In genomic region chr1:203607169-203607873, GRCh38 we compare ENCODE assay signal across 8 cellular contexts. TPM values are rescaled to one million over a fixed set of nuclear protein-coding genes. Genes with fewer than 3 reads are reported as not detected.
DNase-seq lines count a peak whose midpoint lies in the region; ATAC-seq and TF ChIP-seq lines count a peak whose summit lies in the region.

No MANE protein-coding gene starts in this region.

- H3K9me3 ChIP-seq in fibroblast of lung (ENCODE audit: control insufficient read depth, insufficient read depth, low read depth, low read length), result no peaks in the 10 kb centered on the region

- H4K20me1 ChIP-seq in fibroblast of lung (ENCODE audit: control insufficient read depth, extremely low read depth, insufficient read depth, low read length), result no peaks in the 10 kb centered on the region

- no peaks in the 10 kb centered on the region for H3K36me3 ChIP-seq in BJ (ENCODE audit: control insufficient read depth, insufficient read depth, low read length)
- H3K36me3 ChIP-seq in fibroblast of lung (ENCODE audit: control insufficient read depth, insufficient read depth, low read length), result no peaks in the 10 kb centered on the region

- no peaks in the 10 kb centered on the region for H3K79me2 ChIP-seq in fibroblast of lung (ENCODE audit: control insufficient read depth, insufficient read depth, low read length)

- POLR2A ChIA-PET in BJ (lab: Charles Lee), result interaction anchor here (0.6 kb wide), 2 partner anchors 132 to 648 kb away, joined by 3 to 5 read pairs; partner anchors contain the start of gene PRELP
- POLR2A ChIA-PET in activated CD8-positive, alpha-beta T cell treated with anti-CD3 and anti-CD28 coated beads, Interleukin-2, amount 10 ng/mL, durations not matched to agents 7 days and 5 days (lab: Charles Lee), result interaction anchor here (1.0 to 1.5 kb wide), 5 partner anchors 14 to 158 kb away, joined by 3 to 13 read pairs (median 5); partner anchors contain the start of genes ATP2B4 and LAX1

- no peak overlapping the region for H3K27ac ChIP-seq in fibroblast of lung (ENCODE audit: insufficient read depth, low read length)

- no peaks in the 10 kb centered on the region for H3K27me3 Mint-ChIP-seq in activated CD8-positive, alpha-beta T cell treated with anti-CD3 and anti-CD28 coated beads, Interleukin-2, amount 10 ng/mL, durations not matched to agents 7 days and 5 days (ENCODE audit: low read depth)

- TF ChIP-seq CTCF in BJ (IDR thresholded peaks at IDR 0.05; ENCODE audit: insufficient read depth, low read depth, low read length) (no peak), fibroblast of lung (conservative IDR thresholded peaks at IDR 0.05 in 1 of 2, IDR thresholded peaks at IDR 0.05 in 1 of 2; ENCODE audit: low read depth in 1 of 2, low read length in 2 of 2) (no peak)

- peaks cover 9% of the 10 kb centered on the region for H3K4me1 ChIP-seq in fibroblast of lung (ENCODE audit: control insufficient read depth, extremely low read depth, insufficient read depth, low read length)

- peak overlapping the region; percentile 98 for H3K27ac Mint-ChIP-seq in activated CD8-positive, alpha-beta T cell treated with anti-CD3 and anti-CD28 coated beads, Interleukin-2, amount 10 ng/mL, durations not matched to agents 7 days and 5 days

- DNase-seq in BJ (ENCODE audit: low read depth), result peak; percentile 76
- DNase-seq in NCI-H2107 treated with DMSO at 0.1 percent for 48 hours (lab: John Stamatoyannopoulos, UW; ENCODE audit: unreplicated experiment), result peak; percentile 50
- DNase-seq in activated CD8-positive, alpha-beta T cell treated with anti-CD3 and anti-CD28 coated beads, Interleukin-2, amount 10 ng/mL, durations not matched to agents 7 days and 5 days, result peak; percentile 80
- peak; percentile 93 to 95 for DNase-seq in fibroblast of lung (ENCODE audit: low read depth in 2 of 2)
- peak; percentile 60 to 75 (median 64) for DNase-seq in stimulated activated CD4-positive, alpha-beta T cell treated with anti-CD3 and anti-CD28 coated beads, Interleukin-12 subunit alpha, Interleukin-12 subunit beta, amount 100 ng/mL, for 48 hours (ENCODE audit: low read depth in 2 of 3, low spot score in 1 of 3)
- DNase-seq in NCI-H2029 treated with DMSO at 0.1 percent for 48 hours (lab: John Stamatoyannopoulos, UW), result no peak

- peak overlapping the region; percentile 64 for H3K4me3 Mint-ChIP-seq in activated CD8-positive, alpha-beta T cell treated with anti-CD3 and anti-CD28 coated beads, Interleukin-2, amount 10 ng/mL, durations not matched to agents 7 days and 5 days

- no peaks in the 10 kb centered on the region for H3K36me3 Mint-ChIP-seq in activated CD8-positive, alpha-beta T cell treated with anti-CD3 and anti-CD28 coated beads, Interleukin-2, amount 10 ng/mL, durations not matched to agents 7 days and 5 days (ENCODE audit: low read depth)

- H3K27me3 ChIP-seq in BJ (ENCODE audit: control insufficient read depth, insufficient read depth, low read length) (no peaks in the 10 kb centered on the region), fibroblast of lung (ENCODE audit: control insufficient read depth, insufficient read depth, low read length) (no peaks in the 10 kb centered on the region)

- H3K4me3 ChIP-seq in BJ (ENCODE audit: low read depth, low read length) (no peak overlapping the region), fibroblast of lung (replicated peaks in 1 of 4; ENCODE audit: control extremely low read depth in 1 of 4, insufficient read depth in 1 of 4, low read depth in 3 of 4, low read length in 4 of 4) (no peak overlapping the region)

- ATAC-seq in activated CD8-positive, alpha-beta T cell treated with anti-CD3 and anti-CD28 coated beads, Interleukin-2, amount 10 ng/mL, durations not matched to agents 7 days and 5 days, result peak; percentile 92
- ATAC-seq in HG03196 (IDR thresholded peaks at IDR 0.05; ENCODE audit: unreplicated experiment), result no peak
- no peak for ATAC-seq in HG03432 (IDR thresholded peaks at IDR 0.05; ENCODE audit: unreplicated experiment)

- H3K9ac ChIP-seq in fibroblast of lung (ENCODE audit: insufficient read depth, low read length), result no peak overlapping the region

- H3K4me2 ChIP-seq in fibroblast of lung (ENCODE audit: extremely low read depth, insufficient read depth, low read length), result peak overlapping the region; percentile 15

- H3K9me3 Mint-ChIP-seq in activated CD8-positive, alpha-beta T cell treated with anti-CD3 and anti-CD28 coated beads, Interleukin-2, amount 10 ng/mL, durations not matched to agents 7 days and 5 days (ENCODE audit: insufficient read depth), result no peaks in the 10 kb centered on the region

- H3K4me1 Mint-ChIP-seq in activated CD8-positive, alpha-beta T cell treated with anti-CD3 and anti-CD28 coated beads, Interleukin-2, amount 10 ng/mL, durations not matched to agents 7 days and 5 days (ENCODE audit: low read depth), result peaks cover 61% of the 10 kb centered on the region

- H2AFZ ChIP-seq in fibroblast of lung (ENCODE audit: low read length), result no peak overlapping the region

- CTCF ChIA-PET in BJ (lab: Yijun Ruan, JAX), result interaction anchor here (0.7 to 0.9 kb wide), 2 partner anchors 16 to 96 kb away, joined by 3 to 4 read pairs; no protein-coding TSS in a partner anchor
- CTCF ChIA-PET in activated CD8-positive, alpha-beta T cell treated with anti-CD3 and anti-CD28 coated beads, Interleukin-2, amount 10 ng/mL, durations not matched to agents 7 days and 5 days (lab: Charles Lee), result interaction anchor here (0.7 to 4.4 kb wide), 8 partner anchors 9 to 338 kb away, joined by 3 to 27 read pairs (median 4); partner anchors contain the start of gene ATP2B4

RNA-seq across cellular contexts. Expression of gene ATP2B4, which starts 19.3 kb away (rescaled TPM):
- 361 and 409 TPM in 2 replicates for polyA plus RNA-seq in BJ (2011; rRNA removed)
- 380 and 491 TPM in 2 replicates for polyA minus RNA-seq in BJ (2011; rRNA and poly(A)+ RNA removed)
- total RNA-seq in activated CD8-positive, alpha-beta T cell treated with anti-CD3 and anti-CD28 coated beads, Interleukin-2, amount 10 ng/mL, durations not matched to agents 7 days and 5 days, result 10 to 100 TPM; 65.0 to 65.1 TPM
- total RNA-seq in fibroblast of lung, result 143 and 302 TPM in 2 replicates
- polyA plus RNA-seq in fibroblast of lung, result 265 and 328 TPM in 2 replicates
- polyA plus RNA-seq in fibroblast of lung (2012), result 168 and 218 TPM in 2 replicates
- polyA minus RNA-seq in fibroblast of lung (ENCODE audit: low replicate concordance), result 583 and 648 TPM in 2 replicates
